In genomic region chr18:11339121-11339520, GRCh38 we compare ENCODE assay signal across 14 cellular contexts.
DNase-seq lines count a peak whose midpoint lies in the region; ATAC-seq and TF ChIP-seq lines count a peak whose summit lies in the region.
"Had no signal": no experiment of that assay in that cellular context is flagged by ENCODE, and none has a peak within 500 bp of the region (broad histone marks: within the 10 kb centered on the region; RNA-seq: fewer than 3 reads in every experiment).

No MANE protein-coding gene starts in this region.

- no peaks in the 10 kb centered on the region for H3K4me1 Mint-ChIP-seq in neural progenitor cell
- H3K4me1 Mint-ChIP-seq in HFFc6 (ENCODE audit: low read depth), result no peaks in the 10 kb centered on the region
- H3K4me1 Mint-ChIP-seq: CD4-positive, alpha-beta memory T cell; IgD-negative memory B cell had no signal

- H3K4me3 Mint-ChIP-seq in neural progenitor cell (no peak overlapping the region), HFFc6 (no peak overlapping the region)
- H3K4me3 Mint-ChIP-seq: CD4-positive, alpha-beta memory T cell; IgD-negative memory B cell had no signal

- no peaks in the 10 kb centered on the region for H3K9me2 ChIP-seq in GM23248 (ENCODE audit: insufficient read depth)

- H3F3A ChIP-seq in GM23248 (ENCODE audit: insufficient read depth), result no peaks in the 10 kb centered on the region
- H3F3A ChIP-seq in neural progenitor cell (ENCODE audit: low read depth), result no peaks in the 10 kb centered on the region

- peaks cover 19% of the 10 kb centered on the region for H3K9me3 Mint-ChIP-seq in neural progenitor cell
- H3K9me3 Mint-ChIP-seq in HFFc6, result peaks cover 6% of the 10 kb centered on the region; the same call in 1 of the 2 replicates

- no peak overlapping the region for H2AFZ ChIP-seq in GM23248
- peak overlapping the region; percentile 45 for H2AFZ ChIP-seq in neural progenitor cell (replicated peaks)

- no peaks in the 10 kb centered on the region for H4K20me1 ChIP-seq in GM23248 (ENCODE audit: insufficient read depth)
- H4K20me1 ChIP-seq in neural progenitor cell (ENCODE audit: low read depth), result no peaks in the 10 kb centered on the region

- no peak overlapping the region for H3K9ac ChIP-seq in GM23248
- H3K9ac ChIP-seq in neural progenitor cell, result no peak overlapping the region

- H3K4me1 ChIP-seq in GM23248 (ENCODE audit: insufficient read depth), result no peaks in the 10 kb centered on the region
- H3K4me1 ChIP-seq in neural progenitor cell, result no peaks in the 10 kb centered on the region
- H3K4me1 ChIP-seq: BE2C had no signal

- H3K27ac Mint-ChIP-seq in neural progenitor cell (no peak overlapping the region), HFFc6 (no peak overlapping the region)
- H3K27ac Mint-ChIP-seq: CD4-positive, alpha-beta memory T cell; IgD-negative memory B cell had no signal

- H3K4me3 ChIP-seq in AG10803 (ENCODE audit: low read length), result no peak overlapping the region
- no peak overlapping the region for H3K4me3 ChIP-seq in GM23248
- H3K4me3 ChIP-seq in fibroblast of mammary gland (ENCODE audit: control insufficient read depth, low read depth, low read length), result no peak overlapping the region
- no peak overlapping the region for H3K4me3 ChIP-seq in neural progenitor cell

- peak; percentile 44 for DNase-seq in AG10803 (ENCODE audit: low read depth)
- DNase-seq in GM23248, result peak; percentile 9
- peak; percentile 13 for DNase-seq in fibroblast of mammary gland (ENCODE audit: low read depth)
- no peak for DNase-seq in neural progenitor cell (ENCODE audit: low spot score)
- DNase-seq in HFFc6, result no peak
- DNase-seq in SHP77 (lab: John Stamatoyannopoulos, UW), result no peak
- no peak for DNase-seq in activated CD4-positive, alpha-beta T cell treated with anti-CD3 and anti-CD28 coated beads, Interleukin-2, amount 50 U/mL, for 1 hour
- DNase-seq: BE2C; CD4-positive, alpha-beta memory T cell; DMS79; HCEC 1CT had no signal

- H3K27me3 ChIP-seq in GM23248 (replicated peaks; ENCODE audit: insufficient read depth) (no peaks in the 10 kb centered on the region), neural progenitor cell (no peaks in the 10 kb centered on the region)
- H3K27me3 ChIP-seq: BE2C had no signal

- H3K36me3 ChIP-seq in GM23248 (ENCODE audit: low read depth) (no peaks in the 10 kb centered on the region), neural progenitor cell (no peaks in the 10 kb centered on the region)
- H3K36me3 ChIP-seq: BE2C had no signal

- H3K9me3 ChIP-seq in GM23248 (ENCODE audit: low read depth) (no peaks in the 10 kb centered on the region), neural progenitor cell (ENCODE audit: low read depth) (no peaks in the 10 kb centered on the region)
- H3K9me3 ChIP-seq: BE2C had no signal

- TF ChIP-seq CTCF in AG10803 (conservative IDR thresholded peaks at IDR 0.05; ENCODE audit: low read length), result no peak
- TF ChIP-seq CTCF in fibroblast of mammary gland (conservative IDR thresholded peaks at IDR 0.05; ENCODE audit: control insufficient read depth, insufficient read depth, low read depth, low read length), result no peak
- TF ChIP-seq CTCF in neural progenitor cell (IDR thresholded peaks at IDR 0.05), result no peak
- no peak for TF ChIP-seq CTCF in HFFc6 (IDR thresholded peaks at IDR 0.05)

- H3K27ac ChIP-seq in GM23248 (no peak overlapping the region), neural progenitor cell (no peak overlapping the region)
- H3K27ac ChIP-seq: C4-2B had no signal

- in situ Hi-C loops in GM23248 (cut with MboI), result no loop called here

- H3K4me2 ChIP-seq in GM23248 (ENCODE audit: unreplicated experiment), result no peak overlapping the region
- H3K4me2 ChIP-seq in neural progenitor cell, result no peak overlapping the region

- H3K27me3 Mint-ChIP-seq in neural progenitor cell (ENCODE audit: insufficient read depth, low read depth), result peaks cover 9% of the 10 kb centered on the region
- peaks cover 11% of the 10 kb centered on the region for H3K27me3 Mint-ChIP-seq in HFFc6 (ENCODE audit: insufficient read depth)
- H3K27me3 Mint-ChIP-seq: IgD-negative memory B cell had no signal

- no peak for ATAC-seq in HG03432 (IDR thresholded peaks at IDR 0.05; ENCODE audit: unreplicated experiment)

- H3K36me3 Mint-ChIP-seq in neural progenitor cell, result peaks cover 4% of the 10 kb centered on the region
- H3K36me3 Mint-ChIP-seq in HFFc6 (ENCODE audit: low read depth), result peaks cover 9% of the 10 kb centered on the region; the same call in 1 of the 2 replicates
- H3K36me3 Mint-ChIP-seq: CD4-positive, alpha-beta memory T cell; IgD-negative memory B cell had no signal

- H3K79me2 ChIP-seq in GM23248 (ENCODE audit: insufficient read depth) (no peaks in the 10 kb centered on the region), neural progenitor cell (ENCODE audit: low read depth) (no peaks in the 10 kb centered on the region)

Comparison
In these comparisons a context has a peak if more than half of its experiments do, and no peak if none do; other contexts are left out.
1. DNase-seq: peak in AG10803 (single experiment), GM23248 (single experiment) and fibroblast of mammary gland (single experiment); none in neural progenitor cell (single experiment), HFFc6 (single experiment), SHP77 (0 of 2) and activated CD4-positive, alpha-beta T cell treated with anti-CD3 and anti-CD28 coated beads, Interleukin-2, amount 50 U/mL, for 1 hour (single experiment).